ENCODE assay signal across 21 cellular contexts in genomic region chr2:49858657-49859056, GRCh38.
"Had no signal": no experiment of that assay in that cellular context is flagged by ENCODE, and none has a peak within 500 bp of the region (broad histone marks: within the 10 kb centered on the region; RNA-seq: fewer than 3 reads in every experiment).

No MANE protein-coding gene starts in this region.

- ATAC-seq: naive thymus-derived CD4-positive, alpha-beta T cell; natural killer cell; psoas muscle; right cardiac atrium; right lobe of liver; stimulated activated effector memory CD8-positive, alpha-beta T cell treated with anti-CD3 and anti-CD28 coated beads, Interleukin-12 subunit alpha, Interleukin-12 subunit beta, amount 100 ng/mL, for 72 hours; stimulated activated naive B cell treated with anti-CD40 and anti-IgM and Interleukin-4, amounts not matched to agents 10 μg/mL and 1 μg/mL and 100 μg/mL, for 72 hours had no signal

- DNase-seq: naive thymus-derived CD4-positive, alpha-beta T cell; natural killer cell; nucleus accumbens; ovary; posterior cingulate gyrus; psoas muscle; right cardiac atrium; right lobe of liver; sigmoid colon; small intestine; stimulated activated CD4-positive, alpha-beta T cell treated with anti-CD3 and anti-CD28 coated beads, Interleukin-15, amount 100 ng/mL, for 24 hours; stimulated activated CD4-positive, alpha-beta T cell treated with anti-CD3 and anti-CD28 coated beads, Interleukin-2, amount 100 ng/mL, for 24 hours; stimulated activated CD4-positive, alpha-beta T cell treated with anti-CD3 and anti-CD28 coated beads, Interleukin-2, amount 100 ng/mL, for 48 hours; stimulated activated CD4-positive, alpha-beta T cell treated with anti-CD3 and anti-CD28 coated beads, Interleukin-4, amount 100 ng/mL, for 24 hours; stimulated activated naive B cell treated with anti-CD40 and anti-IgM and Interleukin-4, amounts not matched to agents 10 μg/mL and 1 μg/mL and 100 μg/mL, for 72 hours; stimulated activated naive CD4-positive, alpha-beta T cell treated with Interleukin-2 at 50 U/mL for 16 hours; stomach; thyroid gland; trophoblast cell; upper lobe of left lung had no signal
